Comparison of ENCODE assay signal across 8 cellular contexts in genomic region chr11:132904091-132904490, GRCh38.
"Had no signal": no experiment of that assay in that cellular context is flagged by ENCODE, and none has a peak within 500 bp of the region (broad histone marks: within the 10 kb centered on the region; RNA-seq: fewer than 3 reads in every experiment).

No MANE protein-coding gene starts in this region.

- ATAC-seq: GM23338, HCT116 had no signal

- H3K27ac Mint-ChIP-seq: GM23338, H9, HFFc6 had no signal

- H3K4me3 Mint-ChIP-seq: GM23338, H9, HFFc6 had no signal

- DNase-seq: GM23248, GOT3, H7, H9, HCEC 1CT, HFFc6 had no signal

- H3K9me3 Mint-ChIP-seq: HFFc6 had no signal
